ENCODE assay signal across 22 cellular contexts in genomic region chr22:42061041-42061440, GRCh38.
"Had no signal": no experiment of that assay in that cellular context is flagged by ENCODE, and none has a peak within 500 bp of the region (broad histone marks: within the 10 kb centered on the region; RNA-seq: fewer than 3 reads in every experiment).

No MANE protein-coding gene starts in this region.

- H2AFZ ChIP-seq: hepatocyte had no signal

- H3K27ac ChIP-seq: hepatocyte, transverse colon, WERI-Rb-1 had no signal

- H3K4me3 Mint-ChIP-seq: activated CD4-positive, alpha-beta T cell treated with anti-CD3 and anti-CD28 coated beads, Interleukin-2, amount 10 ng/mL, durations not matched to agents 7 days and 5 days; activated CD8-positive, alpha-beta T cell treated with anti-CD3 and anti-CD28 coated beads for 36 hours; activated naive CD4-positive, alpha-beta T cell treated with anti-CD3 and anti-CD28 coated beads for 36 hours; activated T-cell treated with anti-CD3 and anti-CD28 coated beads, Interleukin-2, amount 50 U/mL, for 4 hours; brain; effector memory CD8-positive, alpha-beta T cell; mesothelial cell of epicardium; naive thymus-derived CD8-positive, alpha-beta T cell; stimulated activated memory B cell treated with anti-CD40 and anti-IgM and Interleukin-4, amounts not matched to agents 10 μg/mL and 1 μg/mL and 100 μg/mL, for 72 hours had no signal

- H3K27me3 ChIP-seq: hepatocyte, transverse colon had no signal

- FAIRE-seq: endothelial cell of umbilical vein, TTC549 had no signal

- H3K4me3 ChIP-seq: hepatocyte, transverse colon had no signal

- ATAC-seq: activated CD8-positive, alpha-beta T cell treated with anti-CD3 and anti-CD28 coated beads for 36 hours; activated T-cell treated with anti-CD3 and anti-CD28 coated beads, Interleukin-2, amount 50 U/mL, for 4 hours; effector memory CD8-positive, alpha-beta T cell; esophagus mucosa; left ventricle myocardium superior; naive thymus-derived CD8-positive, alpha-beta T cell; stimulated activated memory B cell treated with anti-CD40 and anti-IgM and Interleukin-4, amounts not matched to agents 10 μg/mL and 1 μg/mL and 100 μg/mL, for 72 hours had no signal

- DNase-seq: activated CD4-positive, alpha-beta T cell treated with anti-CD3 and anti-CD28 coated beads, Interleukin-2, amount 10 ng/mL, durations not matched to agents 7 days and 5 days; activated CD4-positive, CD25-positive, alpha-beta regulatory T cell treated with anti-CD3 and anti-CD28 coated beads, Interleukin-2, amount 50 U/mL, for 72 hours; activated CD8-positive, alpha-beta T cell treated with anti-CD3 and anti-CD28 coated beads for 36 hours; activated naive CD4-positive, alpha-beta T cell treated with anti-CD3 and anti-CD28 coated beads for 36 hours; activated T-cell treated with anti-CD3 and anti-CD28 coated beads, Interleukin-2, amount 50 U/mL, for 4 hours; effector memory CD8-positive, alpha-beta T cell; foreskin melanocyte; left ventricle myocardium superior; mammary epithelial cell; naive thymus-derived CD8-positive, alpha-beta T cell; retina; stimulated activated CD4-positive, alpha-beta T cell treated with anti-CD3 and anti-CD28 coated beads, Interleukin-1b, Interleukin-23, amount 100 ng/mL, for 48 hours; T-helper 1 cell; transverse colon; WERI-Rb-1 had no signal

- H3K27me3 Mint-ChIP-seq: activated CD4-positive, alpha-beta T cell treated with anti-CD3 and anti-CD28 coated beads, Interleukin-2, amount 10 ng/mL, durations not matched to agents 7 days and 5 days; activated CD8-positive, alpha-beta T cell treated with anti-CD3 and anti-CD28 coated beads for 36 hours; brain; effector memory CD8-positive, alpha-beta T cell; naive thymus-derived CD8-positive, alpha-beta T cell; stimulated activated memory B cell treated with anti-CD40 and anti-IgM and Interleukin-4, amounts not matched to agents 10 μg/mL and 1 μg/mL and 100 μg/mL, for 72 hours had no signal

- H3K79me2 ChIP-seq: hepatocyte had no signal

- H3K27ac Mint-ChIP-seq: activated CD4-positive, alpha-beta T cell treated with anti-CD3 and anti-CD28 coated beads, Interleukin-2, amount 10 ng/mL, durations not matched to agents 7 days and 5 days; activated CD8-positive, alpha-beta T cell treated with anti-CD3 and anti-CD28 coated beads for 36 hours; activated naive CD4-positive, alpha-beta T cell treated with anti-CD3 and anti-CD28 coated beads for 36 hours; brain; effector memory CD8-positive, alpha-beta T cell; mesothelial cell of epicardium; naive thymus-derived CD8-positive, alpha-beta T cell; stimulated activated memory B cell treated with anti-CD40 and anti-IgM and Interleukin-4, amounts not matched to agents 10 μg/mL and 1 μg/mL and 100 μg/mL, for 72 hours had no signal

- H3K4me1 Mint-ChIP-seq: activated CD4-positive, alpha-beta T cell treated with anti-CD3 and anti-CD28 coated beads, Interleukin-2, amount 10 ng/mL, durations not matched to agents 7 days and 5 days; brain; mesothelial cell of epicardium had no signal

- H3K4me2 ChIP-seq: hepatocyte had no signal
